Comparison of ENCODE assay signal across 8 cellular contexts in genomic region chr19:4403005-4403761, GRCh38. TPM values are rescaled to one million over a fixed set of nuclear protein-coding genes. Genes with fewer than 3 reads are reported as not detected.
DNase-seq lines count a peak whose midpoint lies in the region; ATAC-seq and TF ChIP-seq lines count a peak whose summit lies in the region.

No MANE protein-coding gene starts in this region.

- intact Hi-C loops in activated T-helper 1 cell treated with anti-CD3 and anti-CD28 coated beads, Interleukin-12 subunit alpha, Interleukin-12 subunit beta, Interleukin-2, Interleukin-4 antibody, amounts not matched to agents 30 ng/mL and 10 ng/mL and 1 ng/mL, durations not matched to agents 14 hours and 24 hours and 36 hours (cut with micrococcal nuclease): loop anchor here (2.0 to 10.0 kb wide), 3 partner anchors 336 to 1218 kb away; partner anchors contain the start of genes FZR1, NCLN and ZBTB7A
- intact Hi-C loops in left colon (cut with DNase I, micrococcal nuclease): no loop called here
- intact Hi-C loops in tibial artery (cut with DNase I; ENCODE audit: low total_unique reads): loop anchor here (5.0 to 10.0 kb wide), 2 partner anchors 61 to 138 kb away; partner anchors contain the start of gene MPND

- peak overlapping the region; percentile 79 for H3K27ac Mint-ChIP-seq in activated T-helper 1 cell treated with anti-CD3 and anti-CD28 coated beads, Interleukin-12 subunit alpha, Interleukin-12 subunit beta, Interleukin-2, Interleukin-4 antibody, amounts not matched to agents 30 ng/mL and 10 ng/mL and 1 ng/mL, durations not matched to agents 14 hours and 24 hours and 36 hours

- H3K4me3 Mint-ChIP-seq in activated T-cell treated with anti-CD3 and anti-CD28 coated beads, Interleukin-2, amount 50 U/mL, for 4 hours: peak overlapping the region; percentile 89
- peak overlapping the region; percentile 96 for H3K4me3 Mint-ChIP-seq in activated T-helper 1 cell treated with anti-CD3 and anti-CD28 coated beads, Interleukin-12 subunit alpha, Interleukin-12 subunit beta, Interleukin-2, Interleukin-4 antibody, amounts not matched to agents 30 ng/mL and 10 ng/mL and 1 ng/mL, durations not matched to agents 14 hours and 24 hours and 36 hours

- TF ChIP-seq CTCF in tibial artery (IDR thresholded peaks at IDR 0.05): no peak

- H3K9me3 Mint-ChIP-seq in activated T-cell treated with anti-CD3 and anti-CD28 coated beads, Interleukin-2, amount 50 U/mL, for 4 hours: no peaks in the 10 kb centered on the region
- no peaks in the 10 kb centered on the region for H3K9me3 Mint-ChIP-seq in activated T-helper 1 cell treated with anti-CD3 and anti-CD28 coated beads, Interleukin-12 subunit alpha, Interleukin-12 subunit beta, Interleukin-2, Interleukin-4 antibody, amounts not matched to agents 30 ng/mL and 10 ng/mL and 1 ng/mL, durations not matched to agents 14 hours and 24 hours and 36 hours

- DNase-seq in activated T-cell treated with anti-CD3 and anti-CD28 coated beads, Interleukin-2, amount 50 U/mL, for 4 hours: no peak
- no peak for DNase-seq in activated T-cell treated with anti-CD3 and anti-CD28 coated beads for 4 hours
- no peak for DNase-seq in activated T-helper 1 cell treated with anti-CD3 and anti-CD28 coated beads, Interleukin-12 subunit alpha, Interleukin-12 subunit beta, Interleukin-2, Interleukin-4 antibody, amounts not matched to agents 30 ng/mL and 10 ng/mL and 1 ng/mL, durations not matched to agents 14 hours and 24 hours and 36 hours (ENCODE audit: low spot score)
- peak; percentile 38 to 39 for DNase-seq in left colon
- DNase-seq in tibial artery: no peak
- no peak for DNase-seq in LoVo (ENCODE audit: low spot score)
- DNase-seq in C1 segment of cervical spinal cord (lab: John Stamatoyannopoulos, UW): no peak
- DNase-seq in NCI-H1436 treated with DMSO at 0.1 percent for 48 hours (lab: John Stamatoyannopoulos, UW): no peak

- peak overlapping the region; percentile 60 to 68 for H3K4me3 ChIP-seq in tibial artery

- H3K9me3 ChIP-seq in tibial artery: no peaks in the 10 kb centered on the region

- peaks cover under 1% of the 10 kb centered on the region for H3K36me3 Mint-ChIP-seq in activated T-cell treated with anti-CD3 and anti-CD28 coated beads, Interleukin-2, amount 50 U/mL, for 4 hours (ENCODE audit: insufficient read depth)
- peaks cover 18% of the 10 kb centered on the region for H3K36me3 Mint-ChIP-seq in activated T-helper 1 cell treated with anti-CD3 and anti-CD28 coated beads, Interleukin-12 subunit alpha, Interleukin-12 subunit beta, Interleukin-2, Interleukin-4 antibody, amounts not matched to agents 30 ng/mL and 10 ng/mL and 1 ng/mL, durations not matched to agents 14 hours and 24 hours and 36 hours (ENCODE audit: low read depth)

- H3K27ac ChIP-seq in tibial artery: peak overlapping the region; percentile 31 to 90

- peaks cover 45% of the 10 kb centered on the region for H3K4me1 Mint-ChIP-seq in activated T-cell treated with anti-CD3 and anti-CD28 coated beads, Interleukin-2, amount 50 U/mL, for 4 hours (ENCODE audit: low read depth)
- peaks cover 62% of the 10 kb centered on the region for H3K4me1 Mint-ChIP-seq in activated T-helper 1 cell treated with anti-CD3 and anti-CD28 coated beads, Interleukin-12 subunit alpha, Interleukin-12 subunit beta, Interleukin-2, Interleukin-4 antibody, amounts not matched to agents 30 ng/mL and 10 ng/mL and 1 ng/mL, durations not matched to agents 14 hours and 24 hours and 36 hours (ENCODE audit: low read depth)

- H3K27me3 ChIP-seq in tibial artery: no peaks in the 10 kb centered on the region

- peaks cover 6 to 39% (median 32%) of the 10 kb centered on the region in 4 donors for H3K4me1 ChIP-seq in tibial artery

- peaks cover 0 to 2% (median 0%) of the 10 kb centered on the region in 3 donors for H3K36me3 ChIP-seq in tibial artery

- H3K27me3 Mint-ChIP-seq in activated T-cell treated with anti-CD3 and anti-CD28 coated beads, Interleukin-2, amount 50 U/mL, for 4 hours (ENCODE audit: low read depth): no peaks in the 10 kb centered on the region
- peaks cover 3% of the 10 kb centered on the region for H3K27me3 Mint-ChIP-seq in activated T-helper 1 cell treated with anti-CD3 and anti-CD28 coated beads, Interleukin-12 subunit alpha, Interleukin-12 subunit beta, Interleukin-2, Interleukin-4 antibody, amounts not matched to agents 30 ng/mL and 10 ng/mL and 1 ng/mL, durations not matched to agents 14 hours and 24 hours and 36 hours (ENCODE audit: insufficient read depth)

- ATAC-seq in activated T-cell treated with anti-CD3 and anti-CD28 coated beads, Interleukin-2, amount 50 U/mL, for 4 hours: no peak
- ATAC-seq in left colon: no peak

RNA-seq across cellular contexts. Expression of gene CHAF1A, which starts 0.7 kb away (rescaled TPM):
- 10 to 100 TPM; 59.1 to 81.0 (median 64.3) TPM for total RNA-seq in activated T-cell treated with anti-CD3 and anti-CD28 coated beads, Interleukin-2, amount 50 U/mL, for 4 hours
- total RNA-seq in activated T-helper 1 cell treated with anti-CD3 and anti-CD28 coated beads, Interleukin-12 subunit alpha, Interleukin-12 subunit beta, Interleukin-2, Interleukin-4 antibody, amounts not matched to agents 30 ng/mL and 10 ng/mL and 1 ng/mL, durations not matched to agents 14 hours and 24 hours and 36 hours: 106 and 107 TPM in 2 replicates
- total RNA-seq in left colon: 10 to 100 TPM in 1 of 2 donors, 1 to 10 TPM in 1; 10.0 to 15.5 TPM

RNA-seq across cellular contexts. Expression of gene SH3GL1, which starts 2.8 kb away (rescaled TPM):
- total RNA-seq in activated T-cell treated with anti-CD3 and anti-CD28 coated beads, Interleukin-2, amount 50 U/mL, for 4 hours: 10 to 100 TPM; 50.8 to 52.6 (median 52.2) TPM
- total RNA-seq in activated T-helper 1 cell treated with anti-CD3 and anti-CD28 coated beads, Interleukin-12 subunit alpha, Interleukin-12 subunit beta, Interleukin-2, Interleukin-4 antibody, amounts not matched to agents 30 ng/mL and 10 ng/mL and 1 ng/mL, durations not matched to agents 14 hours and 24 hours and 36 hours: 50.3 and 54.2 TPM in 2 replicates
- total RNA-seq in left colon: 10 to 100 TPM; 42.3 to 44.4 TPM

RNA-seq across cellular contexts. Expression of gene UBXN6, which starts 54.4 kb away (rescaled TPM):
- 10 to 100 TPM; 57.2 to 73.1 (median 70.7) TPM for total RNA-seq in activated T-cell treated with anti-CD3 and anti-CD28 coated beads, Interleukin-2, amount 50 U/mL, for 4 hours
- 49.5 and 51.0 TPM in 2 replicates for total RNA-seq in activated T-helper 1 cell treated with anti-CD3 and anti-CD28 coated beads, Interleukin-12 subunit alpha, Interleukin-12 subunit beta, Interleukin-2, Interleukin-4 antibody, amounts not matched to agents 30 ng/mL and 10 ng/mL and 1 ng/mL, durations not matched to agents 14 hours and 24 hours and 36 hours
- 100 to 1,000 TPM in 1 of 2 donors, 10 to 100 TPM in 1; 90.4 to 104 TPM for total RNA-seq in left colon

RNA-seq across cellular contexts. Expression of gene MPND, which starts 59.8 kb away (rescaled TPM):
- total RNA-seq in activated T-cell treated with anti-CD3 and anti-CD28 coated beads, Interleukin-2, amount 50 U/mL, for 4 hours: 10 to 100 TPM; 16.0 to 18.6 (median 18.1) TPM
- total RNA-seq in activated T-helper 1 cell treated with anti-CD3 and anti-CD28 coated beads, Interleukin-12 subunit alpha, Interleukin-12 subunit beta, Interleukin-2, Interleukin-4 antibody, amounts not matched to agents 30 ng/mL and 10 ng/mL and 1 ng/mL, durations not matched to agents 14 hours and 24 hours and 36 hours: 15.7 and 19.3 TPM in 2 replicates
- 10 to 100 TPM; 77.3 to 84.6 TPM for total RNA-seq in left colon

Comparison
In these comparisons a context has a peak if more than half of its experiments do, and no peak if none do; other contexts are left out.
1. DNase-seq: peak in left colon (2 of 2); none in activated T-cell treated with anti-CD3 and anti-CD28 coated beads, Interleukin-2, amount 50 U/mL, for 4 hours (single experiment), activated T-cell treated with anti-CD3 and anti-CD28 coated beads for 4 hours (single experiment), activated T-helper 1 cell treated with anti-CD3 and anti-CD28 coated beads, Interleukin-12 subunit alpha, Interleukin-12 subunit beta, Interleukin-2, Interleukin-4 antibody, amounts not matched to agents 30 ng/mL and 10 ng/mL and 1 ng/mL, durations not matched to agents 14 hours and 24 hours and 36 hours (single experiment), tibial artery (0 of 2), LoVo (single experiment), C1 segment of cervical spinal cord (0 of 14) and NCI-H1436 treated with DMSO at 0.1 percent for 48 hours (single experiment).
2. intact Hi-C loops: an anchor here in activated T-helper 1 cell treated with anti-CD3 and anti-CD28 coated beads, Interleukin-12 subunit alpha, Interleukin-12 subunit beta, Interleukin-2, Interleukin-4 antibody, amounts not matched to agents 30 ng/mL and 10 ng/mL and 1 ng/mL, durations not matched to agents 14 hours and 24 hours and 36 hours (2.0 to 10.0 kb wide) and tibial artery (5.0 to 10.0 kb wide); none called in left colon.